ENCODE assay signal across 8 cellular contexts in genomic region chr9:29212590-29213373, GRCh38. TPM values are rescaled to one million over a fixed set of nuclear protein-coding genes. Genes with fewer than 3 reads are reported as not detected.
DNase-seq lines count a peak whose midpoint lies in the region; ATAC-seq and TF ChIP-seq lines count a peak whose summit lies in the region.

No MANE protein-coding gene starts in this region.

- H3K36me3 Mint-ChIP-seq in Calu3 (ENCODE audit: insufficient read depth, unreplicated experiment) = peaks cover 33% of the 10 kb centered on the region
- H3K36me3 Mint-ChIP-seq in activated naive CD8-positive, alpha-beta T cell treated with anti-CD3 and anti-CD28 coated beads, Interleukin-2, amount 50 U/mL, for 24 hours (ENCODE audit: low read depth) = no peaks in the 10 kb centered on the region

- H3K4me3 ChIP-seq in right lobe of liver = peak overlapping the region in 2 of 3 donors; percentile 9 to 38
- peak overlapping the region; percentile 32 for H3K4me3 ChIP-seq in urinary bladder (ENCODE audit: low read depth, low read length)

- no peak for TF ChIP-seq POLR2A in right lobe of liver (IDR thresholded peaks at IDR 0.05)

- TF ChIP-seq CTCF in Calu3 (IDR thresholded peaks at IDR 0.05; ENCODE audit: unreplicated experiment) = no peak
- TF ChIP-seq CTCF in right lobe of liver (IDR thresholded peaks at IDR 0.05) = no peak

- H3K4me1 Mint-ChIP-seq in Calu3 (ENCODE audit: low read depth, unreplicated experiment) = peaks cover 13% of the 10 kb centered on the region
- H3K4me1 Mint-ChIP-seq in activated naive CD8-positive, alpha-beta T cell treated with anti-CD3 and anti-CD28 coated beads, Interleukin-2, amount 50 U/mL, for 24 hours = peaks cover 15% of the 10 kb centered on the region

- CTCF ChIA-PET in Calu3 (lab: Charles Lee) = interaction anchor here (0.7 kb wide), 1 partner anchor 216 kb away, joined by 3 read pairs; no protein-coding TSS in a partner anchor

- peaks cover 0 to 34% of the 10 kb centered on the region in 2 donors for H3K27me3 ChIP-seq in right lobe of liver

- H3K27me3 Mint-ChIP-seq in Calu3 (ENCODE audit: unreplicated experiment) = no peaks in the 10 kb centered on the region
- peaks cover 66% of the 10 kb centered on the region for H3K27me3 Mint-ChIP-seq in activated naive CD8-positive, alpha-beta T cell treated with anti-CD3 and anti-CD28 coated beads, Interleukin-2, amount 50 U/mL, for 24 hours

- H3K9me3 Mint-ChIP-seq in Calu3 (ENCODE audit: low read depth, unreplicated experiment) = no peaks in the 10 kb centered on the region
- H3K9me3 Mint-ChIP-seq in activated naive CD8-positive, alpha-beta T cell treated with anti-CD3 and anti-CD28 coated beads, Interleukin-2, amount 50 U/mL, for 24 hours = no peaks in the 10 kb centered on the region

- no peaks in the 10 kb centered on the region for H3K9me3 ChIP-seq in right lobe of liver

- peak; percentile 35 for DNase-seq in Calu3
- DNase-seq in HT1080 (ENCODE audit: low read depth) = peak; percentile 4
- no peak for DNase-seq in activated naive CD8-positive, alpha-beta T cell treated with anti-CD3 and anti-CD28 coated beads, Interleukin-2, amount 50 U/mL, for 24 hours
- peak in 1 of 3 donors; percentile 35 for DNase-seq in right lobe of liver
- DNase-seq in stimulated activated CD4-positive, alpha-beta T cell treated with anti-CD3 and anti-CD28 coated beads, Interleukin-4, amount 100 ng/mL, for 4 hours = no peak

- peak overlapping the region; percentile 79 for H3K27ac Mint-ChIP-seq in Calu3 (ENCODE audit: unreplicated experiment)
- no peak overlapping the region for H3K27ac Mint-ChIP-seq in activated naive CD8-positive, alpha-beta T cell treated with anti-CD3 and anti-CD28 coated beads, Interleukin-2, amount 50 U/mL, for 24 hours

- H3K36me3 ChIP-seq in right lobe of liver (no peaks in the 10 kb centered on the region), urinary bladder (ENCODE audit: insufficient read depth) (no peaks in the 10 kb centered on the region)

- H3K4me1 ChIP-seq in right lobe of liver (peaks cover 0 to 20% (median 0%) of the 10 kb centered on the region in 4 donors), urinary bladder (ENCODE audit: insufficient read depth) (no peaks in the 10 kb centered on the region)

- intact Hi-C loops in Calu3 (cut with micrococcal nuclease; ENCODE audit: unreplicated experiment) (loop anchor here (10.0 kb wide), 1 partner anchor 328 kb away; no protein-coding TSS in a partner anchor), right lobe of liver (cut with DNase I) (no loop called here)

- H3K4me3 Mint-ChIP-seq in Calu3 (ENCODE audit: low read depth, unreplicated experiment) = peak overlapping the region; percentile 67
- H3K4me3 Mint-ChIP-seq in activated naive CD8-positive, alpha-beta T cell treated with anti-CD3 and anti-CD28 coated beads, Interleukin-2, amount 50 U/mL, for 24 hours = peak overlapping the region; percentile 62

- no peak overlapping the region for H3K27ac ChIP-seq in right lobe of liver
- no peak overlapping the region for H3K27ac ChIP-seq in urinary bladder (ENCODE audit: low read depth)

- BruUV-seq in Calu3 (replicated peaks; lab: Mats Ljungman, UMichigan) = no TSS peak

- 1% methylated on average over 27 of the region's 33 CpGs for WGBS in right lobe of liver (ENCODE audit: insufficient coverage, low coverage, low lambda C conversion rate, missing lambda C conversion rate)
- under 1% methylated on average over 33 of the region's 33 CpGs for WGBS in urinary bladder

- no peak for ATAC-seq in activated naive CD8-positive, alpha-beta T cell treated with anti-CD3 and anti-CD28 coated beads, Interleukin-2, amount 50 U/mL, for 24 hours
- ATAC-seq in right lobe of liver (peak in 2 of 4 donors; percentile 29 to 37), HG03521 (IDR thresholded peaks at IDR 0.05; ENCODE audit: unreplicated experiment) (no peak), HG03196 (IDR thresholded peaks at IDR 0.05; ENCODE audit: unreplicated experiment) (no peak)

RNA-seq across cellular contexts. Expression of gene LINGO2, which starts 0.6 kb away (rescaled TPM):
- total RNA-seq in Calu3 (2022) (1.1 and 1.3 TPM in 2 replicates), right lobe of liver (under 1 TPM in 1 of 6 experiments, not detected in 5; 0.06 TPM), urinary bladder (5.7 TPM)
- 0.02 TPM in 1 of 2 replicates, not detected in the other for total RNA-seq in HT1080 (2014; rRNA removed; shearing (Covaris generic))
- polyA plus RNA-seq in HT1080 (2015; cell fraction: cytosol; rRNA removed) = not detected in 2 replicates
- not detected in 2 replicates for polyA plus RNA-seq in HT1080 (2015; cell fraction: nucleus; rRNA removed)
- polyA plus RNA-seq in urinary bladder = 0.73 TPM

Comparison
In these comparisons a context has a peak if more than half of its experiments do, and no peak if none do; other contexts are left out.
1. DNase-seq: peak in Calu3 (single experiment) and HT1080 (single experiment); none in activated naive CD8-positive, alpha-beta T cell treated with anti-CD3 and anti-CD28 coated beads, Interleukin-2, amount 50 U/mL, for 24 hours (single experiment) and stimulated activated CD4-positive, alpha-beta T cell treated with anti-CD3 and anti-CD28 coated beads, Interleukin-4, amount 100 ng/mL, for 4 hours (0 of 2).